Comparison of ENCODE assay signal across 27 cellular contexts in the genomic region with DNA sequence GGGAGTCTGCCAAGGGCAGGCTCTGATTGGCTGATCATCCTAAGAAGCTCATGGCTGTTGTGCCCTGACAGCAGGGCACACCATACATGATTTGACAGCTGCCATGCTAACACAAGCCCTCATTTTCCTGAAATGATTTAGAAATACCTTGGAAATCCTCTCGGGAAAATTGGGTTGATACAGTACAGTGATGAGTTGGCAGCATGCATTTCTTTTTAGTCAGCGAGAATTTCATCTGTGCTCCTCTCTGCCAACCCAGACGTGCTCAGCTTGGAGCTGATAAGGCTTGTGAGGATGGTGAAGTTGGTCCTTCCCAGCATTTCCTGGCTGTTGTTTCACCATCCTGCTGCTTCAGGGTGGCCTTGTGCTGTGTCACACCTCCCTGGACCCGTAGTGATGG. TPM values are rescaled to one million over a fixed set of nuclear protein-coding genes. Genes with fewer than 3 reads are reported as not detected.
DNase-seq lines count a peak whose midpoint lies in the region; ATAC-seq, FAIRE-seq and TF ChIP-seq lines count a peak whose summit lies in the region.
"Had no signal": no experiment of that assay in that cellular context is flagged by ENCODE, and none has a peak within 500 bp of the region (broad histone marks: within the 10 kb centered on the region; RNA-seq: fewer than 3 reads in every experiment).

No MANE protein-coding gene starts in this region.

- 58 to 79% methylated on average over 4 of the region's 4 CpGs for WGBS in testis, 2 donors

- FAIRE-seq in GM19239 (lab: Jason Lieb, UNC), result no peak

- peaks cover 31% of the 10 kb centered on the region for H3K4me1 Mint-ChIP-seq in activated CD8-positive, alpha-beta T cell treated with anti-CD3 and anti-CD28 coated beads for 36 hours (ENCODE audit: low read depth)
- peaks cover 38% of the 10 kb centered on the region for H3K4me1 Mint-ChIP-seq in activated CD8-positive, alpha-beta T cell treated with anti-CD3 and anti-CD28 coated beads, Interleukin-2, amount 10 ng/mL, durations not matched to agents 7 days and 5 days (ENCODE audit: low read depth)
- peaks cover 22% of the 10 kb centered on the region for H3K4me1 Mint-ChIP-seq in stimulated activated effector memory CD8-positive, alpha-beta T cell treated with anti-CD3 and anti-CD28 coated beads, Interleukin-12 subunit alpha, Interleukin-12 subunit beta, amount 100 ng/mL, for 72 hours

- H3K9me3 Mint-ChIP-seq in activated CD8-positive, alpha-beta T cell treated with anti-CD3 and anti-CD28 coated beads for 36 hours, result no peaks in the 10 kb centered on the region
- H3K9me3 Mint-ChIP-seq in activated CD8-positive, alpha-beta T cell treated with anti-CD3 and anti-CD28 coated beads, Interleukin-2, amount 10 ng/mL, durations not matched to agents 7 days and 5 days (ENCODE audit: insufficient read depth), result no peaks in the 10 kb centered on the region
- H3K9me3 Mint-ChIP-seq in stimulated activated effector memory CD8-positive, alpha-beta T cell treated with anti-CD3 and anti-CD28 coated beads, Interleukin-12 subunit alpha, Interleukin-12 subunit beta, amount 100 ng/mL, for 72 hours, result no peaks in the 10 kb centered on the region
- H3K9me3 Mint-ChIP-seq: CD8-positive, alpha-beta T cell; dendritic cell treated with granulocyte-macrophage colony-stimulating factor and Interleukin-4, amounts not matched to agents 40 ng/mL and 50 ng/mL, for 4 days; naive B cell; T-cell had no signal

- H3K27ac ChIP-seq in SK-N-MC (peak overlapping the region; percentile 76; the same call in 1 of the 2 replicates), testis (no peak overlapping the region)

- no peak for ATAC-seq in activated CD8-positive, alpha-beta T cell treated with anti-CD3 and anti-CD28 coated beads for 36 hours
- no peak for ATAC-seq in activated CD8-positive, alpha-beta T cell treated with anti-CD3 and anti-CD28 coated beads, Interleukin-2, amount 10 ng/mL, durations not matched to agents 7 days and 5 days
- no peak for ATAC-seq in stimulated activated effector memory CD8-positive, alpha-beta T cell treated with anti-CD3 and anti-CD28 coated beads, Interleukin-12 subunit alpha, Interleukin-12 subunit beta, amount 100 ng/mL, for 72 hours
- ATAC-seq: CD8-positive, alpha-beta T cell; Panc1; T-cell had no signal

- no peaks in the 10 kb centered on the region for H3K27me3 Mint-ChIP-seq in activated CD8-positive, alpha-beta T cell treated with anti-CD3 and anti-CD28 coated beads for 36 hours
- no peaks in the 10 kb centered on the region for H3K27me3 Mint-ChIP-seq in activated CD8-positive, alpha-beta T cell treated with anti-CD3 and anti-CD28 coated beads, Interleukin-2, amount 10 ng/mL, durations not matched to agents 7 days and 5 days (ENCODE audit: low read depth)
- H3K27me3 Mint-ChIP-seq: dendritic cell treated with granulocyte-macrophage colony-stimulating factor and Interleukin-4, amounts not matched to agents 40 ng/mL and 50 ng/mL, for 4 days; naive B cell; T-cell had no signal

- no peak overlapping the region for H3K4me3 ChIP-seq in SK-N-MC
- no peak overlapping the region for H3K4me3 ChIP-seq in fibroblast of pulmonary artery (replicated peaks; ENCODE audit: low read depth, low read length)
- H3K4me3 ChIP-seq in testis, result no peak overlapping the region
- H3K4me3 ChIP-seq: MG63, stomach had no signal

- H3K4me3 Mint-ChIP-seq in activated CD8-positive, alpha-beta T cell treated with anti-CD3 and anti-CD28 coated beads for 36 hours, result no peak overlapping the region
- no peak overlapping the region for H3K4me3 Mint-ChIP-seq in activated CD8-positive, alpha-beta T cell treated with anti-CD3 and anti-CD28 coated beads, Interleukin-2, amount 10 ng/mL, durations not matched to agents 7 days and 5 days
- H3K4me3 Mint-ChIP-seq in stimulated activated effector memory CD8-positive, alpha-beta T cell treated with anti-CD3 and anti-CD28 coated beads, Interleukin-12 subunit alpha, Interleukin-12 subunit beta, amount 100 ng/mL, for 72 hours, result no peak overlapping the region
- H3K4me3 Mint-ChIP-seq: CD8-positive, alpha-beta T cell; dendritic cell treated with granulocyte-macrophage colony-stimulating factor and Interleukin-4, amounts not matched to agents 40 ng/mL and 50 ng/mL, for 4 days; naive B cell; T-cell had no signal

- H3K4me1 ChIP-seq in testis, result peaks cover 5% of the 10 kb centered on the region

- no peaks in the 10 kb centered on the region for H3K9me3 ChIP-seq in SK-N-MC (ENCODE audit: low read depth, low read length)
- no peaks in the 10 kb centered on the region for H3K9me3 ChIP-seq in testis
- H3K9me3 ChIP-seq: MG63, stomach had no signal

- H3K9ac ChIP-seq in SK-N-MC (ENCODE audit: insufficient read length), result no peak overlapping the region

- no peaks in the 10 kb centered on the region for H3K27me3 ChIP-seq in testis
- H3K27me3 ChIP-seq: MG63, stomach had no signal

- peaks cover 64% of the 10 kb centered on the region for H3K36me3 ChIP-seq in SK-N-MC (ENCODE audit: insufficient read depth, low read length)
- H3K36me3 ChIP-seq in testis (ENCODE audit: low read depth, missing control alignments), result no peaks in the 10 kb centered on the region

- TF ChIP-seq POLR2A in testis (IDR thresholded peaks at IDR 0.05), result no peak

- intact Hi-C loops in activated CD8-positive, alpha-beta T cell treated with anti-CD3 and anti-CD28 coated beads for 36 hours (cut with micrococcal nuclease), result no loop called here
- intact Hi-C loops in testis (cut with DNase I; ENCODE audit: low total_unique reads), result no loop called here

- CTCF ChIA-PET in activated CD8-positive, alpha-beta T cell treated with anti-CD3 and anti-CD28 coated beads for 36 hours (lab: Charles Lee), result interaction anchor here (9.5 kb wide), 1 partner anchor 13 kb away, joined by 90 read pairs; no protein-coding TSS in a partner anchor
- CTCF ChIA-PET in activated CD8-positive, alpha-beta T cell treated with anti-CD3 and anti-CD28 coated beads, Interleukin-2, amount 10 ng/mL, durations not matched to agents 7 days and 5 days (lab: Charles Lee), result interaction anchor here (1.2 kb wide), 2 partner anchors 14 to 88 kb away, joined by 3 to 4 read pairs; no protein-coding TSS in a partner anchor

- no peak for TF ChIP-seq CTCF in activated CD8-positive, alpha-beta T cell treated with anti-CD3 and anti-CD28 coated beads for 36 hours (IDR thresholded peaks at IDR 0.05)
- TF ChIP-seq CTCF in fibroblast of pulmonary artery (IDR thresholded peaks at IDR 0.05; ENCODE audit: low read length, missing control alignments) (no peak), testis (IDR thresholded peaks at IDR 0.05) (no peak)

- no peak for DNase-seq in activated CD8-positive, alpha-beta T cell treated with anti-CD3 and anti-CD28 coated beads for 36 hours
- DNase-seq in activated CD8-positive, alpha-beta T cell treated with anti-CD3 and anti-CD28 coated beads, Interleukin-2, amount 10 ng/mL, durations not matched to agents 7 days and 5 days, result no peak
- DNase-seq in SK-N-MC (ENCODE audit: low read depth, low spot score), result no peak
- peak; percentile 28 for DNase-seq in fibroblast of pulmonary artery (ENCODE audit: low read depth)
- no peak for DNase-seq in stimulated activated effector memory CD8-positive, alpha-beta T cell treated with anti-CD3 and anti-CD28 coated beads, Interleukin-12 subunit alpha, Interleukin-12 subunit beta, amount 100 ng/mL, for 72 hours (ENCODE audit: low spot score in 2 of 2)
- no peak for DNase-seq in NCI-H345 treated with DMSO at 0.1 percent for 48 hours (lab: John Stamatoyannopoulos, UW; ENCODE audit: unreplicated experiment)
- no peak for DNase-seq in GM19239 (ENCODE audit: insufficient read length, low spot score)
- no peak for DNase-seq in testis
- DNase-seq: 8988T; activated CD4-positive, alpha-beta T cell treated with anti-CD3 and anti-CD28 coated beads for 1 hour; activated naive CD4-positive, alpha-beta T cell treated with Interleukin-2 at 50 U/mL for 16 hours; activated T-cell treated with anti-CD3 and anti-CD28 coated beads, Interleukin-2, amount 50 U/mL, for 48 hours; CD8-positive, alpha-beta T cell; GDM1; left cardiac atrium; mesendoderm; MG63; naive B cell; NCI-H1436; NCI-H524 treated with DMSO at 0.1 percent for 48 hours; nucleus accumbens; SIG-M5; stomach; T-cell; trophoblast cell had no signal

- peak overlapping the region; percentile 30 for H3K27ac Mint-ChIP-seq in activated CD8-positive, alpha-beta T cell treated with anti-CD3 and anti-CD28 coated beads for 36 hours
- no peak overlapping the region for H3K27ac Mint-ChIP-seq in activated CD8-positive, alpha-beta T cell treated with anti-CD3 and anti-CD28 coated beads, Interleukin-2, amount 10 ng/mL, durations not matched to agents 7 days and 5 days
- peak overlapping the region; percentile 9 for H3K27ac Mint-ChIP-seq in stimulated activated effector memory CD8-positive, alpha-beta T cell treated with anti-CD3 and anti-CD28 coated beads, Interleukin-12 subunit alpha, Interleukin-12 subunit beta, amount 100 ng/mL, for 72 hours
- H3K27ac Mint-ChIP-seq: dendritic cell treated with granulocyte-macrophage colony-stimulating factor and Interleukin-4, amounts not matched to agents 40 ng/mL and 50 ng/mL, for 4 days; T-cell had no signal

- POLR2A ChIA-PET in activated CD8-positive, alpha-beta T cell treated with anti-CD3 and anti-CD28 coated beads for 36 hours (lab: Charles Lee), result no interaction called here
- POLR2A ChIA-PET in activated CD8-positive, alpha-beta T cell treated with anti-CD3 and anti-CD28 coated beads, Interleukin-2, amount 10 ng/mL, durations not matched to agents 7 days and 5 days (lab: Charles Lee), result no interaction called here

- peaks cover 44% of the 10 kb centered on the region for H3K36me3 Mint-ChIP-seq in activated CD8-positive, alpha-beta T cell treated with anti-CD3 and anti-CD28 coated beads for 36 hours (ENCODE audit: low read depth)
- peaks cover 65% of the 10 kb centered on the region for H3K36me3 Mint-ChIP-seq in activated CD8-positive, alpha-beta T cell treated with anti-CD3 and anti-CD28 coated beads, Interleukin-2, amount 10 ng/mL, durations not matched to agents 7 days and 5 days (ENCODE audit: low read depth)
- H3K36me3 Mint-ChIP-seq in stimulated activated effector memory CD8-positive, alpha-beta T cell treated with anti-CD3 and anti-CD28 coated beads, Interleukin-12 subunit alpha, Interleukin-12 subunit beta, amount 100 ng/mL, for 72 hours, result peaks cover 88% of the 10 kb centered on the region

RNA-seq across cellular contexts. Expression of gene KCNQ4, which starts 22.6 kb away (rescaled TPM):
- total RNA-seq in activated CD8-positive, alpha-beta T cell treated with anti-CD3 and anti-CD28 coated beads for 36 hours, result under 1 TPM; 0.38 to 0.43 TPM
- total RNA-seq in activated CD8-positive, alpha-beta T cell treated with anti-CD3 and anti-CD28 coated beads, Interleukin-2, amount 10 ng/mL, durations not matched to agents 7 days and 5 days, result under 1 TPM; 0.73 to 0.87 TPM
- 1 to 10 TPM; 1.4 to 2.4 TPM for total RNA-seq in testis
- polyA plus RNA-seq in testis (ENCODE audit: insufficient read depth, low read depth, low replicate concordance), result 2.3 TPM
